In the genomic region with DNA sequence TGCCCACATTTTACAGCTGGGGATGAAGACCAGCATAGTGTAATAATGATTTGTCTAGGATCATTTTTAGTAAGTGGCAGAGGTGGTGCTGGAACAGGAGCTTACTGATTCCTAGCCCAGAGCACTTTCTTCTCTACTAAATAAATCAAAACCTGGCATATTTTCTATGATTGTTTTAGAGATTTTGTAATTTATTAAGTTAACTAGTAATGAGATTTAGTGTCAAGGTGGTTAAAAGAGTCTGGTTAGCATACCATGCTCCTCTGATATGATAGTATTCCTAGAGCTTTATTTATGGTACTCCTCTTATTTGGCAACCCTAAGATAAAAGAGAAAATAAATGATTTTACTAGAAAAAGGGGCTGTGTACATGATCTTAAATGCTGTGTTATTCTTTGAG, we compare ENCODE assay signal across 27 cellular contexts.
"Had no signal": no experiment of that assay in that cellular context is flagged by ENCODE, and none has a peak within 500 bp of the region (broad histone marks: within the 10 kb centered on the region; RNA-seq: fewer than 3 reads in every experiment).

No MANE protein-coding gene starts in this region.

- H3K4me2 ChIP-seq: KMS-11 had no signal

- H3K27me3 ChIP-seq: MG63 had no signal

- H3K9me3 ChIP-seq: MG63 had no signal

- H3K36me3 ChIP-seq: MG63 had no signal

- H3K4me3 ChIP-seq: MG63 had no signal

- DNase-seq: Karpas-422, Kasumi-1, KG1, MG63, MV-4-11, NCI-H1048, NCI-H1092 treated with DMSO at 0.1 percent for 48 hours, NCI-H1105, NCI-H1105 treated with DMSO at 0.1 percent for 48 hours, NCI-H1417 treated with DMSO at 0.1 percent for 48 hours, NCI-H1436 treated with DMSO at 0.1 percent for 48 hours, NCI-H1694, NCI-H1694 treated with DMSO at 0.1 percent for 48 hours, NCI-H187, NCI-H187 treated with DMSO at 0.1 percent for 48 hours, NCI-H1930, NCI-H2029, NCI-H2029 treated with DMSO at 0.1 percent for 48 hours, NCI-H2081 treated with DMSO at 0.1 percent for 48 hours, NCI-H2107, NCI-H2171, NCI-H2171 treated with DMSO at 0.1 percent for 48 hours, NCI-H2227 treated with DMSO at 0.1 percent for 48 hours, NCI-H226, NCI-H446, NCI-H446 treated with DMSO at 0.1 percent for 48 hours had no signal

- H3K27ac ChIP-seq: KMS-11 had no signal

- H3K9ac ChIP-seq: KMS-11 had no signal
